Comparison of ENCODE assay signal across 8 cellular contexts in the genomic region with DNA sequence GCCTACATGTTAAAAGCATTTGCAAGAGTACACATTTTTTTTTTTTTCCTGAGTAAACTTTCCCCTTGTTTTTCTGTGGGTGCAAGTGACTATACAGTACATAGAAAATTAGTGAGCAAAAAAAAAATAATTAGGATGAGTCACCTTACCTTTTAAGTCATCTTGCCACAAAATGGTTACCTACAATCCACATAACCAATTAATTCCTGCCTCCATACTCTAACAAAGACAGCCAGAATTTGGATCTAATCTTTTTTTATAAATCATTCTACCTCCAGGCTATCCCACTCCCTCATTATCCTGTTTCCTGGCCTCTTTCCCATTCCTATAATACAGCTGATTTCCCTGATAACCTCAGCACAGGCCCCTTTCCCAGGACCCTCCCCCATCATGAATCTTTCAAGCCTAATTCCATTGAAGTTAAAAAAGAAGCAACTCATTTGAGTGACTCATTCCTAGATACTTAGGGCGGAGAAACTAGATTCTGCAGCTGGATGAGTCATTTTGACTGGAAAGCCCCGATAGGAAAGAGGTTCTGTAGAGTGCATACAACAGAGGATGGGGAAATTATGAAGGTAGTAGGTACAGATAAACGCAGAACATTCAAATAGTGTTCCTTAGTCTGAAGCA.
DNase-seq lines count a peak whose midpoint lies in the region; ATAC-seq and TF ChIP-seq lines count a peak whose summit lies in the region.

No MANE protein-coding gene starts in this region.

- H3K36me3 Mint-ChIP-seq in activated T-cell treated with anti-CD3 and anti-CD28 coated beads, Interleukin-2, amount 50 U/mL, for 24 hours (ENCODE audit: low read depth), result peaks cover 83% of the 10 kb centered on the region
- H3K36me3 Mint-ChIP-seq in stimulated activated naive B cell treated with anti-CD40 and anti-IgM and Interleukin-4, amounts not matched to agents 10 μg/mL and 1 μg/mL and 100 μg/mL, for 72 hours, result peaks cover 23 to 38% of the 10 kb centered on the region in 2 donors
- H3K36me3 Mint-ChIP-seq in immature natural killer cell, result peaks cover 15 to 41% (median 40%) of the 10 kb centered on the region in 3 donors

- CTCF ChIA-PET in GM10248 (lab: Yijun Ruan, JAX), result interaction anchor here (1.3 to 1.4 kb wide), 3 partner anchors 8 to 80 kb away, joined by 3 to 4 read pairs (median 3); no protein-coding TSS in a partner anchor

- POLR2A ChIA-PET in GM10248 (lab: Yijun Ruan, JAX), result no interaction called here

- peak overlapping the region; percentile 98 for H3K27ac Mint-ChIP-seq in activated T-cell treated with anti-CD3 and anti-CD28 coated beads, Interleukin-2, amount 50 U/mL, for 24 hours
- H3K27ac Mint-ChIP-seq in stimulated activated naive B cell treated with anti-CD40 and anti-IgM and Interleukin-4, amounts not matched to agents 10 μg/mL and 1 μg/mL and 100 μg/mL, for 72 hours, result peak overlapping the region; percentile 94
- peak overlapping the region in 3 of 6 donors; percentile 15 to 68 (median 53) for H3K27ac Mint-ChIP-seq in immature natural killer cell

- H3K4me1 Mint-ChIP-seq in activated T-cell treated with anti-CD3 and anti-CD28 coated beads, Interleukin-2, amount 50 U/mL, for 24 hours (ENCODE audit: low read depth), result peaks cover 74% of the 10 kb centered on the region
- H3K4me1 Mint-ChIP-seq in stimulated activated naive B cell treated with anti-CD40 and anti-IgM and Interleukin-4, amounts not matched to agents 10 μg/mL and 1 μg/mL and 100 μg/mL, for 72 hours, result peaks cover 6% of the 10 kb centered on the region in 2 donors
- peaks cover 0 to 6% of the 10 kb centered on the region in 2 donors for H3K4me1 Mint-ChIP-seq in immature natural killer cell

- ATAC-seq in GM21390 (IDR thresholded peaks at IDR 0.05; ENCODE audit: unreplicated experiment) (peak; percentile 56), HG03521 (IDR thresholded peaks at IDR 0.05; ENCODE audit: unreplicated experiment) (peak; percentile 46)
- peak; percentile 94 to 95 for ATAC-seq in stimulated activated naive B cell treated with anti-CD40 and anti-IgM and Interleukin-4, amounts not matched to agents 10 μg/mL and 1 μg/mL and 100 μg/mL, for 72 hours (replicated peaks)

- no peaks in the 10 kb centered on the region for H3K27me3 Mint-ChIP-seq in activated T-cell treated with anti-CD3 and anti-CD28 coated beads, Interleukin-2, amount 50 U/mL, for 24 hours
- H3K27me3 Mint-ChIP-seq in stimulated activated naive B cell treated with anti-CD40 and anti-IgM and Interleukin-4, amounts not matched to agents 10 μg/mL and 1 μg/mL and 100 μg/mL, for 72 hours, result no peaks in the 10 kb centered on the region
- H3K27me3 Mint-ChIP-seq in immature natural killer cell (ENCODE audit: low read depth in 3 of 3), result peaks cover 0 to 1% (median 0%) of the 10 kb centered on the region in 3 donors

- peak overlapping the region; percentile 59 for H3K4me3 Mint-ChIP-seq in activated T-cell treated with anti-CD3 and anti-CD28 coated beads, Interleukin-2, amount 50 U/mL, for 24 hours
- H3K4me3 Mint-ChIP-seq in stimulated activated naive B cell treated with anti-CD40 and anti-IgM and Interleukin-4, amounts not matched to agents 10 μg/mL and 1 μg/mL and 100 μg/mL, for 72 hours, result peak overlapping the region; percentile 50 to 62
- peak overlapping the region in 1 of 5 donors; percentile 53 for H3K4me3 Mint-ChIP-seq in immature natural killer cell

- no peak for TF ChIP-seq CTCF in GM10248 (IDR thresholded peaks at IDR 0.05; ENCODE audit: control extremely low read depth, extremely low read depth, low read depth, missing control alignments)

- peaks cover 16% of the 10 kb centered on the region for H3K9me3 Mint-ChIP-seq in activated T-cell treated with anti-CD3 and anti-CD28 coated beads, Interleukin-2, amount 50 U/mL, for 24 hours
- peaks cover 5 to 10% of the 10 kb centered on the region in 2 donors for H3K9me3 Mint-ChIP-seq in stimulated activated naive B cell treated with anti-CD40 and anti-IgM and Interleukin-4, amounts not matched to agents 10 μg/mL and 1 μg/mL and 100 μg/mL, for 72 hours
- H3K9me3 Mint-ChIP-seq in immature natural killer cell, result no peaks in the 10 kb centered on the region

- DNase-seq in GM10248 (ENCODE audit: extremely low spot score) (peak; percentile 57), hepatic stellate cell (ENCODE audit: low spot score) (peak; percentile 68), immature natural killer cell (no peak), NAMALWA (ENCODE audit: low spot score) (no peak)
- DNase-seq in activated T-cell treated with anti-CD3 and anti-CD28 coated beads, Interleukin-2, amount 50 U/mL, for 24 hours, result peak; percentile 50
- peak; percentile 55 for DNase-seq in stimulated activated naive B cell treated with anti-CD40 and anti-IgM and Interleukin-4, amounts not matched to agents 10 μg/mL and 1 μg/mL and 100 μg/mL, for 72 hours

Comparison
In these comparisons a context has a peak if more than half of its experiments do, and no peak if none do; other contexts are left out.
1. DNase-seq: peak in GM10248 (single experiment), activated T-cell treated with anti-CD3 and anti-CD28 coated beads, Interleukin-2, amount 50 U/mL, for 24 hours (single experiment), hepatic stellate cell (single experiment) and stimulated activated naive B cell treated with anti-CD40 and anti-IgM and Interleukin-4, amounts not matched to agents 10 μg/mL and 1 μg/mL and 100 μg/mL, for 72 hours (single experiment); none in immature natural killer cell (0 of 3) and NAMALWA (single experiment).
2. Peak in every context shown above with its lines, with median percentiles within 50 percentile points of each other: ATAC-seq.